Comparison of ENCODE assay signal across 1 cellular context in the genomic region with DNA sequence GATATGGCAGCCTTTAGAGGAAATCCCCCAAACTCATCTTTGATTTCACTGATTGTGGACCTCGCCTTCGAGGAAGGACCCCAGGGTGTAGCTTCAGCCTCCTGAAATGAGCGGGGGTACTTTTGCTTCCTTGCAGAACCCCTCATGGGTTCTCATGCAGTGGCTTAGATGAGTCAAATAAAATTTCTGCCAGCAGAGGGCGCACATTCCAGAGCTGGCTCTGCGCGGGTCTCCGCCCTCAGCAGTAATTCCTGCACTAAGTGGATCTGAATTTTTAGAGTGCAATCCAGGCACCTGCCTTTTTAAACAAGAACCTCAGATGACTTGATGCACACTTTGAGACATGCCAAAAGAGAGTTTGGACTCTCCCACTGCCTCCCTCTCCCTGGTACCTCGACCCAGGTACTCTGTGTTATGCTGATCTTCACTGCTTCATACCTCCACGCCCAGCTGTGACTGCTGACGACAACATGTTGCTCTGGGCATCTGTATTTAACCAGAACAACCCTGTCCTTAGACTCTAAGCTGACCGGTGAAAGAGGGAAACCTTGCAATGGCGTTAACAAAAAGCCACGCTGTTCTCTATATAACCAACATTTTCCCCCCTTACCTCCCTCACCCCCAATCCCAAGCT.
TF ChIP-seq lines count a peak whose summit lies in the region.

No MANE protein-coding gene starts in this region.

TF ChIP-seq in endothelial cell of umbilical vein, 7 proteins besides CTCF, POLR2A, EP300 and RAD21 (continued from another document):
- TF ChIP-seq POLR2AphosphoS5 (IDR thresholded peaks at IDR 0.05; ENCODE audit: insufficient read depth, low read depth, low read length) (no peak), FOS (IDR thresholded peaks at IDR 0.05; ENCODE audit: borderline replicate concordance, insufficient read depth, low read length) (no peak), GATA2 (IDR thresholded peaks at IDR 0.05; ENCODE audit: insufficient read depth, insufficient read length, low read depth, low read length) (no peak), EZH2 (IDR thresholded peaks at IDR 0.05; ENCODE audit: borderline replicate concordance, low read depth, low read length, severe bottlenecking) (no peak), JUN (IDR thresholded peaks at IDR 0.05; ENCODE audit: borderline replicate concordance, insufficient read depth, insufficient read length, low read depth) (no peak), MYC (IDR thresholded peaks at IDR 0.05; ENCODE audit: low read depth, low read length) (no peak)
